In genomic region chr2:24507511-24507910, GRCh38 we compare ENCODE assay signal across 24 cellular contexts. TPM values are rescaled to one million over a fixed set of nuclear protein-coding genes. Genes with fewer than 3 reads are reported as not detected.
A peak's percentile ranks its signal among the peaks of the same experiment; 100 is the strongest.
DNase-seq lines count a peak whose midpoint lies in the region; ATAC-seq and TF ChIP-seq lines count a peak whose summit lies in the region.
"Had no signal": no experiment of that assay in that cellular context is flagged by ENCODE, and none has a peak within 500 bp of the region (broad histone marks: within the 10 kb centered on the region; RNA-seq: fewer than 3 reads in every experiment).

No MANE protein-coding gene starts in this region.

- no peaks in the 10 kb centered on the region for H3K27me3 Mint-ChIP-seq in naive thymus-derived CD4-positive, alpha-beta T cell
- H3K27me3 Mint-ChIP-seq: CD4-positive, alpha-beta T cell had no signal

- CTCF ChIA-PET in naive thymus-derived CD4-positive, alpha-beta T cell (lab: Charles Lee): no interaction called here

- TF ChIP-seq CTCF in OCI-LY3 (IDR thresholded peaks at IDR 0.05; ENCODE audit: low read depth, low read length): no peak

- no peaks in the 10 kb centered on the region for H3K9me3 Mint-ChIP-seq in naive thymus-derived CD4-positive, alpha-beta T cell
- H3K9me3 Mint-ChIP-seq in stimulated activated effector memory CD8-positive, alpha-beta T cell treated with anti-CD3 and anti-CD28 coated beads, Interleukin-12 subunit alpha, Interleukin-12 subunit beta, amount 100 ng/mL, for 72 hours: no peaks in the 10 kb centered on the region
- H3K9me3 Mint-ChIP-seq: CD4-positive, alpha-beta T cell; HFFc6 had no signal

- POLR2A ChIA-PET in naive thymus-derived CD4-positive, alpha-beta T cell (lab: Charles Lee): no interaction called here

- peaks cover 60% of the 10 kb centered on the region for H3K4me1 ChIP-seq in OCI-LY3 (ENCODE audit: low read length)
- H3K4me1 ChIP-seq in naive thymus-derived CD4-positive, alpha-beta T cell (ENCODE audit: control insufficient read depth in 2 of 2, insufficient read depth in 2 of 2, low read length in 2 of 2): peaks cover 19 to 21% of the 10 kb centered on the region in 2 donors
- H3K4me1 ChIP-seq: BLaER1, HAP-1, SJSA1 had no signal

- peak overlapping the region; percentile 90 for H3K4me2 ChIP-seq in OCI-LY3 (ENCODE audit: low read length)
- H3K4me2 ChIP-seq: BLaER1, PC-9 had no signal

- H3K9ac ChIP-seq in OCI-LY3 (ENCODE audit: low read length): no peak overlapping the region
- H3K9ac ChIP-seq: BLaER1 had no signal

- H3K79me2 ChIP-seq in OCI-LY3 (ENCODE audit: low read length): peaks cover 64% of the 10 kb centered on the region

- H3K4me1 Mint-ChIP-seq in naive thymus-derived CD4-positive, alpha-beta T cell: peaks cover 23 to 95% (median 86%) of the 10 kb centered on the region in 7 donors
- H3K4me1 Mint-ChIP-seq in stimulated activated effector memory CD8-positive, alpha-beta T cell treated with anti-CD3 and anti-CD28 coated beads, Interleukin-12 subunit alpha, Interleukin-12 subunit beta, amount 100 ng/mL, for 72 hours: peaks cover 82% of the 10 kb centered on the region

- H3K9me3 ChIP-seq in OCI-LY3 (ENCODE audit: insufficient read depth, low read length): no peaks in the 10 kb centered on the region
- no peaks in the 10 kb centered on the region for H3K9me3 ChIP-seq in naive thymus-derived CD4-positive, alpha-beta T cell (ENCODE audit: control insufficient read depth in 2 of 3, low read length in 3 of 3)
- H3K9me3 ChIP-seq: BLaER1, HAP-1, MG63, SJSA1 had no signal

- DNase-seq in dermis blood vessel endothelial cell (peak; percentile 59), foreskin melanocyte (no peak), retina (no peak)
- no peak for DNase-seq in naive thymus-derived CD4-positive, alpha-beta T cell
- no peak for DNase-seq in stimulated activated effector memory CD8-positive, alpha-beta T cell treated with anti-CD3 and anti-CD28 coated beads, Interleukin-12 subunit alpha, Interleukin-12 subunit beta, amount 100 ng/mL, for 72 hours (ENCODE audit: low spot score in 2 of 2)
- DNase-seq: CD4-positive, alpha-beta T cell; DMS53; GOT3; HFFc6; KG1; MG63; NCI-H1105 treated with DMSO at 0.1 percent for 48 hours; NCI-H2029; NCI-H446 treated with DMSO at 0.1 percent for 48 hours; NCI-H526; NCI-H82; NK-92 treated with Interleukin-12 subunit alpha and Interleukin-12 subunit beta, amount 100 ng/mL, for 24 hours; PC-9; Right ventricle myocardium superior had no signal

- no peak overlapping the region for H2AFZ ChIP-seq in OCI-LY3 (ENCODE audit: low read depth, low read length)
- H2AFZ ChIP-seq: PC-9 had no signal

- peak overlapping the region in 6 of 10 donors; percentile 0 to 46 (median 17) for H3K4me3 Mint-ChIP-seq in naive thymus-derived CD4-positive, alpha-beta T cell
- peak overlapping the region; percentile 1 for H3K4me3 Mint-ChIP-seq in stimulated activated effector memory CD8-positive, alpha-beta T cell treated with anti-CD3 and anti-CD28 coated beads, Interleukin-12 subunit alpha, Interleukin-12 subunit beta, amount 100 ng/mL, for 72 hours
- H3K4me3 Mint-ChIP-seq: CD4-positive, alpha-beta T cell; HFFc6 had no signal

- H3K4me3 ChIP-seq in OCI-LY3 (ENCODE audit: low read length): peak overlapping the region; percentile 17
- no peak overlapping the region for H3K4me3 ChIP-seq in naive thymus-derived CD4-positive, alpha-beta T cell (ENCODE audit: low read length)
- H3K4me3 ChIP-seq: BLaER1, HAP-1, MG63, PC-9, SJSA1 had no signal

- peak overlapping the region; percentile 9; the same call in 1 of the 2 replicates for H3K27ac ChIP-seq in OCI-LY3 (ENCODE audit: low read length)
- no peak overlapping the region for H3K27ac ChIP-seq in naive thymus-derived CD4-positive, alpha-beta T cell (ENCODE audit: low read depth, low read length)
- H3K27ac ChIP-seq: BLaER1, PC-9, SJSA1 had no signal

- no peaks in the 10 kb centered on the region for H3K36me3 ChIP-seq in OCI-LY3 (replicated peaks; ENCODE audit: low read depth, low read length)
- no peaks in the 10 kb centered on the region for H3K36me3 ChIP-seq in naive thymus-derived CD4-positive, alpha-beta T cell (ENCODE audit: control insufficient read depth in 2 of 3, insufficient read depth in 3 of 3, low read length in 3 of 3)
- H3K36me3 ChIP-seq: BLaER1, HAP-1, MG63, SJSA1 had no signal

- H3K36me3 Mint-ChIP-seq in naive thymus-derived CD4-positive, alpha-beta T cell: peaks cover 0 to 12% (median 4%) of the 10 kb centered on the region in 5 donors
- no peaks in the 10 kb centered on the region for H3K36me3 Mint-ChIP-seq in stimulated activated effector memory CD8-positive, alpha-beta T cell treated with anti-CD3 and anti-CD28 coated beads, Interleukin-12 subunit alpha, Interleukin-12 subunit beta, amount 100 ng/mL, for 72 hours

- no peaks in the 10 kb centered on the region for H3K27me3 ChIP-seq in OCI-LY3 (ENCODE audit: low read depth, low read length)
- no peaks in the 10 kb centered on the region for H3K27me3 ChIP-seq in naive thymus-derived CD4-positive, alpha-beta T cell (ENCODE audit: control insufficient read depth in 2 of 2, insufficient read depth in 2 of 2, low read length in 2 of 2)
- H3K27me3 ChIP-seq: BLaER1, MG63, SJSA1 had no signal

- H3K27ac Mint-ChIP-seq in naive thymus-derived CD4-positive, alpha-beta T cell: no peak overlapping the region
- H3K27ac Mint-ChIP-seq in stimulated activated effector memory CD8-positive, alpha-beta T cell treated with anti-CD3 and anti-CD28 coated beads, Interleukin-12 subunit alpha, Interleukin-12 subunit beta, amount 100 ng/mL, for 72 hours: no peak overlapping the region
- H3K27ac Mint-ChIP-seq: CD4-positive, alpha-beta T cell; HFFc6 had no signal

- peaks cover 3% of the 10 kb centered on the region; the same call in 1 of the 2 replicates for H4K20me1 ChIP-seq in OCI-LY3 (ENCODE audit: insufficient read depth, low read length)

- no peak for ATAC-seq in naive thymus-derived CD4-positive, alpha-beta T cell
- ATAC-seq in stimulated activated effector memory CD8-positive, alpha-beta T cell treated with anti-CD3 and anti-CD28 coated beads, Interleukin-12 subunit alpha, Interleukin-12 subunit beta, amount 100 ng/mL, for 72 hours: peak; percentile 12
- ATAC-seq in HG03571 (IDR thresholded peaks at IDR 0.05; ENCODE audit: unreplicated experiment): no peak

- intact Hi-C loops in naive thymus-derived CD4-positive, alpha-beta T cell (cut with micrococcal nuclease): no loop called here

RNA-seq across cellular contexts. Expression of gene NCOA1, which starts 16.5 kb away (rescaled TPM):
- total RNA-seq in dermis blood vessel endothelial cell: 12.8 and 13.1 TPM in 2 replicates
- 10 to 100 TPM; 20.9 to 72.8 (median 46.6) TPM for total RNA-seq in naive thymus-derived CD4-positive, alpha-beta T cell
- 10 to 100 TPM; 13.2 to 20.7 TPM for polyA plus RNA-seq in naive thymus-derived CD4-positive, alpha-beta T cell
